20 cellular contexts compared by ENCODE assay signal in genomic region chr3:120425196-120425595, GRCh38. TPM values are rescaled to one million over a fixed set of nuclear protein-coding genes. Genes with fewer than 3 reads are reported as not detected.
DNase-seq lines count a peak whose midpoint lies in the region; ATAC-seq and TF ChIP-seq lines count a peak whose summit lies in the region.
"Had no signal": no experiment of that assay in that cellular context is flagged by ENCODE, and none has a peak within 500 bp of the region (broad histone marks: within the 10 kb centered on the region; RNA-seq: fewer than 3 reads in every experiment).

No MANE protein-coding gene starts in this region.

- no peak overlapping the region for H3K4me3 ChIP-seq in esophagus muscularis mucosa
- H3K4me3 ChIP-seq in uterus: no peak overlapping the region
- H3K4me3 ChIP-seq: neural progenitor cell had no signal

- peaks cover 0 to 20% (median 5%) of the 10 kb centered on the region in 4 donors for H3K36me3 ChIP-seq in esophagus muscularis mucosa
- H3K36me3 ChIP-seq in uterus: no peaks in the 10 kb centered on the region
- H3K36me3 ChIP-seq: neural progenitor cell had no signal

- no peaks in the 10 kb centered on the region for H3K9me3 ChIP-seq in esophagus muscularis mucosa
- H3K9me3 ChIP-seq in uterus: no peaks in the 10 kb centered on the region

- peak overlapping the region; percentile 75 to 87 (median 84) for H3K27ac ChIP-seq in esophagus muscularis mucosa (replicated peaks in 1 of 4)
- peak overlapping the region; percentile 63 to 70 for H3K27ac ChIP-seq in uterus
- H3K27ac ChIP-seq: HL-60, neural progenitor cell had no signal

- H3K27ac Mint-ChIP-seq in WTC11 (peak overlapping the region; percentile 86; the same call in 1 of the 2 replicates), nephron (peak overlapping the region; percentile 87 to 91 (median 88))
- H3K27ac Mint-ChIP-seq: activated B cell treated with CpG ODN at 0.5 μM for 24 hours; activated naive CD4-positive, alpha-beta T cell treated with anti-CD3 and anti-CD28 coated beads, Interleukin-2, amount 50 U/mL, for 24 hours had no signal

- H3K27me3 ChIP-seq in esophagus muscularis mucosa (no peaks in the 10 kb centered on the region), uterus (no peaks in the 10 kb centered on the region)
- H3K27me3 ChIP-seq: neural progenitor cell had no signal

- CTCF ChIA-PET in WTC11 (lab: Charles Lee): interaction anchor here (0.6 to 1.6 kb wide), 5 partner anchors 8 to 134 kb away, joined by 3 to 6 read pairs (median 3); no protein-coding TSS in a partner anchor

- POLR2A ChIA-PET in WTC11 (lab: Charles Lee): no interaction called here

- H3K4me3 Mint-ChIP-seq in WTC11 (no peak overlapping the region), nephron (peak overlapping the region in 1 of 3 experiments; percentile 35)
- H3K4me3 Mint-ChIP-seq: activated B cell treated with CpG ODN at 0.5 μM for 24 hours; activated naive CD4-positive, alpha-beta T cell treated with anti-CD3 and anti-CD28 coated beads, Interleukin-2, amount 50 U/mL, for 24 hours; neural progenitor cell had no signal

- peaks cover 18% of the 10 kb centered on the region for H3K36me3 Mint-ChIP-seq in WTC11
- H3K36me3 Mint-ChIP-seq in nephron (ENCODE audit: low read depth): peaks cover 24% of the 10 kb centered on the region
- H3K36me3 Mint-ChIP-seq: activated naive CD4-positive, alpha-beta T cell treated with anti-CD3 and anti-CD28 coated beads, Interleukin-2, amount 50 U/mL, for 24 hours had no signal

- H3K4me1 ChIP-seq in esophagus muscularis mucosa (peaks cover 92 to 100% (median 100%) of the 10 kb centered on the region in 4 donors), uterus (peaks cover 10 to 14% of the 10 kb centered on the region in 2 donors)

- peaks cover 31% of the 10 kb centered on the region for H3K4me1 Mint-ChIP-seq in WTC11
- H3K4me1 Mint-ChIP-seq in nephron: peaks cover 90% of the 10 kb centered on the region
- H3K4me1 Mint-ChIP-seq: activated B cell treated with CpG ODN at 0.5 μM for 24 hours; activated naive CD4-positive, alpha-beta T cell treated with anti-CD3 and anti-CD28 coated beads, Interleukin-2, amount 50 U/mL, for 24 hours had no signal

- intact Hi-C loops in esophagus muscularis mucosa (cut with DNase I): no loop called here
- intact Hi-C loops in uterus (cut with DNase I; ENCODE audit: low total_unique reads): no loop called here

- TF ChIP-seq EP300 in esophagus muscularis mucosa (IDR thresholded peaks at IDR 0.05): peak; percentile 47

- 26% methylated on average over 2 of the region's 2 CpGs for WGBS in esophagus muscularis mucosa

- ATAC-seq in WTC11 (no peak), HG02970 (IDR thresholded peaks at IDR 0.05; ENCODE audit: low FRiP score, unreplicated experiment) (no peak), GM21390 (IDR thresholded peaks at IDR 0.05; ENCODE audit: unreplicated experiment) (no peak)

- H3K9me3 Mint-ChIP-seq in WTC11: no peaks in the 10 kb centered on the region
- H3K9me3 Mint-ChIP-seq in nephron: no peaks in the 10 kb centered on the region
- H3K9me3 Mint-ChIP-seq: activated B cell treated with CpG ODN at 0.5 μM for 24 hours; activated naive CD4-positive, alpha-beta T cell treated with anti-CD3 and anti-CD28 coated beads, Interleukin-2, amount 50 U/mL, for 24 hours; neural progenitor cell had no signal

- TF ChIP-seq POLR2A in esophagus muscularis mucosa (IDR thresholded peaks at IDR 0.05; ENCODE audit: low read depth) (no peak), uterus (IDR thresholded peaks at IDR 0.05) (no peak)

- TF ChIP-seq CTCF in WTC11 (IDR thresholded peaks at IDR 0.05) (no peak), esophagus muscularis mucosa (IDR thresholded peaks at IDR 0.05) (no peak), nephron (IDR thresholded peaks at IDR 0.05; ENCODE audit: unreplicated experiment in 3 of 3) (no peak), uterus (IDR thresholded peaks at IDR 0.05) (no peak)

- DNase-seq in WTC11 (ENCODE audit: low spot score) (no peak), esophagus muscularis mucosa (ENCODE audit: extremely low spot score) (no peak), uterus (no peak)
- DNase-seq in activated CD4-positive, alpha-beta T cell treated with anti-CD3 and anti-CD28 coated beads, Interleukin-2, amount 50 U/mL, for 48 hours: no peak
- DNase-seq: activated B cell treated with CpG ODN at 0.5 μM for 24 hours; activated T-cell treated with anti-CD3 and anti-CD28 coated beads, Interleukin-2, amount 50 U/mL, for 48 hours; AML-193; H7; islet precursor cell; mesendoderm; NCI-H2029 treated with DMSO at 0.1 percent for 48 hours; NCI-H524; stimulated activated naive CD4-positive, alpha-beta T cell; T-helper 2 cell had no signal

- H3K27me3 Mint-ChIP-seq in WTC11 (ENCODE audit: low read depth) (no peaks in the 10 kb centered on the region), nephron (ENCODE audit: low read depth) (no peaks in the 10 kb centered on the region)

TF ChIP-seq in WTC11, 78 proteins besides CTCF, POLR2A, EP300 and RAD21 (continues in another document):
- TF ChIP-seq ZNF425 (CRISPR knock-in tag; conservative IDR thresholded peaks at IDR 0.05) (no peak), ATF6 (CRISPR knock-in tag; IDR thresholded peaks at IDR 0.05) (no peak), ERG (CRISPR knock-in tag; IDR thresholded peaks at IDR 0.05) (no peak), ZNF232 (CRISPR knock-in tag; IDR thresholded peaks at IDR 0.05) (no peak), EMX1 (CRISPR knock-in tag; IDR thresholded peaks at IDR 0.05) (no peak), ZNF671 (CRISPR knock-in tag; IDR thresholded peaks at IDR 0.05) (no peak), ZBTB43 (CRISPR knock-in tag; IDR thresholded peaks at IDR 0.05) (no peak), SMAD4 (CRISPR knock-in tag; IDR thresholded peaks at IDR 0.05) (no peak), ZSCAN18 (CRISPR knock-in tag; IDR thresholded peaks at IDR 0.05) (no peak)

RNA-seq across cellular contexts. Expression of gene FSTL1, which starts 25.6 kb away (rescaled TPM):
- total RNA-seq in WTC11 (2021) (271 to 286 TPM (median 272 TPM) in 3 replicates), esophagus muscularis mucosa (100 to 1,000 TPM; 409 to 701 (median 677) TPM), uterus (1,000 to 10,000 TPM in 1 of 4 donors, 100 to 1,000 TPM in 3; 311 to 1,355 (median 418) TPM)
- total RNA-seq: activated B cell treated with CpG ODN at 0.5 μM for 24 hours had no signal
